13 cellular contexts compared by ENCODE assay signal in the genomic region with DNA sequence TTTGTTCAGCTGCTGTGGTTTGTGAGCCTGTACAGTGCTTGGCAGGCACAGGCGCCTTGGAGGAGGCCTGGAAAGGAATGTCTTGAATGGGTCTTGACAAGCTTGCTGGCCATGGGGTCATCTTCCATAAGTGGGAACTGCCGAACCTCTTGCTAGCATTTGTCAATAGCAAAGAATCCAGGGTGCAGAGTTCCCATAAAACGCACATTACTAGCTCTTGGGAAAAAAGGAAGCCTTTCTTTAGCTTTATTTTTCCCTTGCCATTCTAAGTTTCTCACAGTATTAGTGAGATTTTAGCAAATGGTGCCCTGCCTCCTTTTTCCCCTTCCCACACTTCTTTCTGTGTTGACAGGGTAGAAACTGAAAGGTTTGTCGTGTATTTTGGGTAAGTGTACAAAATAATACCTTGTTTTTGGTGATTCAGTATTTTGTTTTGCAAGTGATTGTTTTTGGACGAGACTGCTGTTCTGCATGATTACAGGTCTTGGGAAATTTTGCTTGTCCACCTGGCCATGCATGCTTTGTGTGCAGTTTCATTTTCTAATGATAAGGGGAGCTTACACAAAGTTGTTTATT.
DNase-seq lines count a peak whose midpoint lies in the region; ATAC-seq and TF ChIP-seq lines count a peak whose summit lies in the region.
"Had no signal": no experiment of that assay in that cellular context is flagged by ENCODE, and none has a peak within 500 bp of the region (broad histone marks: within the 10 kb centered on the region; RNA-seq: fewer than 3 reads in every experiment).

No MANE protein-coding gene starts in this region.

- peak overlapping the region; percentile 49 to 84 (median 75) for H3K4me3 Mint-ChIP-seq in brain
- H3K4me3 Mint-ChIP-seq: activated T-cell treated with anti-CD3 and anti-CD28 coated beads, Interleukin-2, amount 50 U/mL, for 4 hours had no signal

- TF ChIP-seq CTCF in brain (conservative IDR thresholded peaks at IDR 0.05) = no peak

- peak in 2 of 3 experiments; percentile 13 to 42 for DNase-seq in NCI-H1417 (lab: John Stamatoyannopoulos, UW)
- DNase-seq in NCI-H1417 treated with DMSO at 0.1 percent for 48 hours (lab: John Stamatoyannopoulos, UW) = no peak
- no peak for DNase-seq in sciatic nerve (ENCODE audit: low spot score)
- no peak for DNase-seq in RKO (ENCODE audit: low spot score)
- no peak for DNase-seq in stimulated activated naive CD8-positive, alpha-beta T cell treated with anti-CD3 and anti-CD28 coated beads, Interleukin-15, Interleukin-2, amounts not matched to agents 100 U/mL and 50 U/mL, for 24 hours
- DNase-seq: activated T-cell treated with anti-CD3 and anti-CD28 coated beads, Interleukin-2, amount 50 U/mL, for 4 hours; cortex of kidney; NCI-H2171 treated with DMSO at 0.1 percent for 48 hours; stimulated activated CD4-positive, alpha-beta T cell treated with anti-CD3 and anti-CD28 coated beads, Interleukin-2, amount 100 ng/mL, for 48 hours; tibial artery had no signal

- H3K36me3 Mint-ChIP-seq in brain = peaks cover 15% of the 10 kb centered on the region

- peak overlapping the region; percentile 64 to 98 (median 88) for H3K27ac Mint-ChIP-seq in brain

- peaks cover 65% of the 10 kb centered on the region for H3K4me1 Mint-ChIP-seq in brain

- no peaks in the 10 kb centered on the region for H3K9me3 Mint-ChIP-seq in brain
- H3K9me3 Mint-ChIP-seq: activated T-cell treated with anti-CD3 and anti-CD28 coated beads, Interleukin-2, amount 50 U/mL, for 4 hours had no signal

- ATAC-seq in HG03066 (IDR thresholded peaks at IDR 0.05; ENCODE audit: low read depth, unreplicated experiment) = peak; percentile 64
- ATAC-seq in sciatic nerve = peak; percentile 81
- ATAC-seq in HG02763 (IDR thresholded peaks at IDR 0.05; ENCODE audit: unreplicated experiment) = no peak
- ATAC-seq in stimulated activated naive CD8-positive, alpha-beta T cell treated with anti-CD3 and anti-CD28 coated beads, Interleukin-15, Interleukin-2, amounts not matched to agents 100 U/mL and 50 U/mL, for 24 hours = no peak
- ATAC-seq: activated T-cell treated with anti-CD3 and anti-CD28 coated beads, Interleukin-2, amount 50 U/mL, for 4 hours had no signal

- intact Hi-C loops in sciatic nerve (cut with DNase I) = no loop called here

- H3K27me3 Mint-ChIP-seq in brain = no peaks in the 10 kb centered on the region

Comparison
In these comparisons a context has a peak if more than half of its experiments do, and no peak if none do; other contexts are left out.
1. DNase-seq: peak in NCI-H1417 (2 of 3); none in NCI-H1417 treated with DMSO at 0.1 percent for 48 hours (single experiment), sciatic nerve (single experiment), RKO (single experiment) and stimulated activated naive CD8-positive, alpha-beta T cell treated with anti-CD3 and anti-CD28 coated beads, Interleukin-15, Interleukin-2, amounts not matched to agents 100 U/mL and 50 U/mL, for 24 hours (single experiment).
2. ATAC-seq: peak in HG03066 (single experiment) and sciatic nerve (single experiment); none in HG02763 (single experiment) and stimulated activated naive CD8-positive, alpha-beta T cell treated with anti-CD3 and anti-CD28 coated beads, Interleukin-15, Interleukin-2, amounts not matched to agents 100 U/mL and 50 U/mL, for 24 hours (single experiment).